8 cellular contexts compared by ENCODE assay signal in the genomic region with DNA sequence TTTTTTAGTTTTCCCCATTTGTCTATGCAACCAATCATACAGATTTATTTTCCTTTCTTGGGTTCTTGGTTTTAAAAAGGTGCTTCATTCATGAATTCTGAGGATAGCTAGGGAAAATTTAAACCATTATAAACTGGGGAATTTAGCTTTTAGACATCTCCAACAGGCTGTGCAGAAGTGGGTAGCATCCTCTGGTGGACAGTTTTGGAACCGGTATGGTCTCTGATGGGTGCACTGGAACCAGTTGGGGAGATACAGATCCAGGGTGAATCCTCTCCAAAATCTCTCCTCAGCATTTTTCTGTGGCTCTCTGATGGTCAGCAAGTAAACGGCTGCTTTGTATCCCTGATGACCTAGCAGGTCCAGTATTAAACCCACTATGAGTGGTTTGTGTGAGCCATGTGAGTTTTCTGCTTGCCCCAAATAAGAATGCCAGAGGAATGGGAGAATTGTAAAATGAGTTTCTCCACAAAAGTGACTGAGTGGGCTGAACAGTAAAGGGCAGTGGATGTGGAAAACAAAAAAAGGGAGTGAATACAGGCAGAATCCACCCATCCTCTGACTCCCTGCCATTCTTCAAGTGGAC. TPM values are rescaled to one million over a fixed set of nuclear protein-coding genes. Genes with fewer than 3 reads are reported as not detected.
DNase-seq lines count a peak whose midpoint lies in the region; ATAC-seq and TF ChIP-seq lines count a peak whose summit lies in the region.

No MANE protein-coding gene starts in this region.

- H3K9me2 ChIP-seq in Karpas-422 (replicated peaks; ENCODE audit: insufficient read depth, low read length) (no peaks in the 10 kb centered on the region), hepatocyte (replicated peaks; ENCODE audit: insufficient read depth) (no peaks in the 10 kb centered on the region)

- H3K27me3 Mint-ChIP-seq in activated naive CD8-positive, alpha-beta T cell treated with anti-CD3 and anti-CD28 coated beads, Interleukin-2, amount 10 ng/mL, durations not matched to agents 7 days and 5 days = peaks cover 17% of the 10 kb centered on the region
- H3K27me3 Mint-ChIP-seq in stimulated activated naive B cell treated with anti-CD40 and anti-IgM and Interleukin-4, amounts not matched to agents 10 μg/mL and 1 μg/mL and 100 μg/mL, for 72 hours = peaks cover 8 to 15% of the 10 kb centered on the region in 2 donors

- H3K27ac ChIP-seq in Karpas-422 (ENCODE audit: low read length) = no peak overlapping the region
- H3K27ac ChIP-seq in hepatocyte = no peak overlapping the region

- ATAC-seq in activated naive CD8-positive, alpha-beta T cell treated with anti-CD3 and anti-CD28 coated beads, Interleukin-2, amount 10 ng/mL, durations not matched to agents 7 days and 5 days (ENCODE audit: low read depth) = peak; percentile 71
- peak; percentile 55 to 72 for ATAC-seq in stimulated activated naive B cell treated with anti-CD40 and anti-IgM and Interleukin-4, amounts not matched to agents 10 μg/mL and 1 μg/mL and 100 μg/mL, for 72 hours (replicated peaks)
- ATAC-seq in HG02588 (IDR thresholded peaks at IDR 0.05; ENCODE audit: unreplicated experiment) (no peak), GM21526 (IDR thresholded peaks at IDR 0.05; ENCODE audit: low FRiP score, unreplicated experiment) (no peak)

- H3K9me3 ChIP-seq in Karpas-422 (ENCODE audit: low read length) = no peaks in the 10 kb centered on the region
- H3K9me3 ChIP-seq in hepatocyte (ENCODE audit: low read depth) = no peaks in the 10 kb centered on the region

- no peaks in the 10 kb centered on the region for H3K36me3 Mint-ChIP-seq in activated naive CD8-positive, alpha-beta T cell treated with anti-CD3 and anti-CD28 coated beads, Interleukin-2, amount 10 ng/mL, durations not matched to agents 7 days and 5 days
- H3K36me3 Mint-ChIP-seq in stimulated activated naive B cell treated with anti-CD40 and anti-IgM and Interleukin-4, amounts not matched to agents 10 μg/mL and 1 μg/mL and 100 μg/mL, for 72 hours = no peaks in the 10 kb centered on the region

- WGBS in hepatocyte (ENCODE audit: low lambda C conversion rate, missing lambda C conversion rate) = 64% methylated on average over 2 of the region's 2 CpGs

- peak; percentile 69 for DNase-seq in activated effector memory CD4-positive, alpha-beta T cell treated with anti-CD3 and anti-CD28 coated beads, Interleukin-2, amount 50 U/mL, for 16 hours
- no peak for DNase-seq in activated effector memory CD4-positive, alpha-beta T cell treated with Interleukin-2 at 50 U/mL for 16 hours
- DNase-seq in Karpas-422 = peak; percentile 74
- no peak for DNase-seq in activated naive CD8-positive, alpha-beta T cell treated with anti-CD3 and anti-CD28 coated beads, Interleukin-2, amount 10 ng/mL, durations not matched to agents 7 days and 5 days
- peak; percentile 46 for DNase-seq in hepatocyte (ENCODE audit: low spot score)
- no peak for DNase-seq in stimulated activated naive B cell treated with anti-CD40 and anti-IgM and Interleukin-4, amounts not matched to agents 10 μg/mL and 1 μg/mL and 100 μg/mL, for 72 hours

- H3K4me3 ChIP-seq in Karpas-422 (ENCODE audit: low read length) = no peak overlapping the region
- H3K4me3 ChIP-seq in hepatocyte = no peak overlapping the region

- H3K36me3 ChIP-seq in Karpas-422 (ENCODE audit: insufficient read depth, low read length) (no peaks in the 10 kb centered on the region), hepatocyte (replicated peaks; ENCODE audit: insufficient read depth, low read depth) (no peaks in the 10 kb centered on the region)

- H3K9ac ChIP-seq in Karpas-422 (ENCODE audit: low read length) = no peak overlapping the region

- H3K4me3 Mint-ChIP-seq in activated naive CD8-positive, alpha-beta T cell treated with anti-CD3 and anti-CD28 coated beads, Interleukin-2, amount 10 ng/mL, durations not matched to agents 7 days and 5 days = no peak overlapping the region
- H3K4me3 Mint-ChIP-seq in stimulated activated naive B cell treated with anti-CD40 and anti-IgM and Interleukin-4, amounts not matched to agents 10 μg/mL and 1 μg/mL and 100 μg/mL, for 72 hours = no peak overlapping the region

- H4K20me1 ChIP-seq in Karpas-422 (ENCODE audit: insufficient read depth, low read depth, low read length) = no peaks in the 10 kb centered on the region
- no peaks in the 10 kb centered on the region for H4K20me1 ChIP-seq in hepatocyte (ENCODE audit: insufficient read depth, poor library complexity, severe bottlenecking)

- no peaks in the 10 kb centered on the region for H3K9me3 Mint-ChIP-seq in activated naive CD8-positive, alpha-beta T cell treated with anti-CD3 and anti-CD28 coated beads, Interleukin-2, amount 10 ng/mL, durations not matched to agents 7 days and 5 days
- H3K9me3 Mint-ChIP-seq in stimulated activated naive B cell treated with anti-CD40 and anti-IgM and Interleukin-4, amounts not matched to agents 10 μg/mL and 1 μg/mL and 100 μg/mL, for 72 hours = peaks cover 0 to 2% of the 10 kb centered on the region in 2 donors

- H3K4me1 Mint-ChIP-seq in activated naive CD8-positive, alpha-beta T cell treated with anti-CD3 and anti-CD28 coated beads, Interleukin-2, amount 10 ng/mL, durations not matched to agents 7 days and 5 days = no peaks in the 10 kb centered on the region
- no peaks in the 10 kb centered on the region for H3K4me1 Mint-ChIP-seq in stimulated activated naive B cell treated with anti-CD40 and anti-IgM and Interleukin-4, amounts not matched to agents 10 μg/mL and 1 μg/mL and 100 μg/mL, for 72 hours

- POLR2A ChIA-PET in activated naive CD8-positive, alpha-beta T cell treated with anti-CD3 and anti-CD28 coated beads, Interleukin-2, amount 10 ng/mL, durations not matched to agents 7 days and 5 days (lab: Charles Lee) = no interaction called here

- H3K4me1 ChIP-seq in Karpas-422 (ENCODE audit: low read length) (no peaks in the 10 kb centered on the region), hepatocyte (ENCODE audit: insufficient read depth) (peaks cover 6% of the 10 kb centered on the region)

- peak; percentile 58 for TF ChIP-seq CTCF in hepatocyte (IDR thresholded peaks at IDR 0.05; ENCODE audit: poor library complexity)

- H3K79me2 ChIP-seq in Karpas-422 (ENCODE audit: low read length) (no peaks in the 10 kb centered on the region), hepatocyte (no peaks in the 10 kb centered on the region)

- no peak overlapping the region for H3K27ac Mint-ChIP-seq in activated naive CD8-positive, alpha-beta T cell treated with anti-CD3 and anti-CD28 coated beads, Interleukin-2, amount 10 ng/mL, durations not matched to agents 7 days and 5 days
- H3K27ac Mint-ChIP-seq in stimulated activated naive B cell treated with anti-CD40 and anti-IgM and Interleukin-4, amounts not matched to agents 10 μg/mL and 1 μg/mL and 100 μg/mL, for 72 hours = no peak overlapping the region

- H2AFZ ChIP-seq in Karpas-422 (ENCODE audit: low read length) (no peak overlapping the region), hepatocyte (no peak overlapping the region)

- H3K27me3 ChIP-seq in Karpas-422 (ENCODE audit: low read length) = no peaks in the 10 kb centered on the region
- H3K27me3 ChIP-seq in hepatocyte = no peaks in the 10 kb centered on the region

- H3K4me2 ChIP-seq in Karpas-422 (ENCODE audit: low read depth, low read length, poor library complexity, severe bottlenecking) = no peak overlapping the region
- no peak overlapping the region for H3K4me2 ChIP-seq in hepatocyte

RNA-seq across cellular contexts. Expression of a gene that starts 9.1 kb away (rescaled TPM):
- total RNA-seq in Karpas-422 (2014; rRNA removed; shearing (Covaris generic); ENCODE audit: low replicate concordance) = 8.7 and 10.2 TPM in 2 replicates
- 1 to 10 TPM; 3.6 to 4.3 TPM for total RNA-seq in activated naive CD8-positive, alpha-beta T cell treated with anti-CD3 and anti-CD28 coated beads, Interleukin-2, amount 10 ng/mL, durations not matched to agents 7 days and 5 days
- total RNA-seq in hepatocyte = 16.0 and 16.1 TPM in 2 replicates
- polyA plus RNA-seq in hepatocyte = 14.6 and 19.8 TPM in 2 replicates

RNA-seq across cellular contexts. Expression of a gene that starts 22.5 kb away (rescaled TPM):
- total RNA-seq in Karpas-422 (2014; rRNA removed; shearing (Covaris generic); ENCODE audit: low replicate concordance) = not detected in 2 replicates
- 1 to 10 TPM in 1 of 2 experiments, under 1 TPM in 1; 0.94 to 1.2 TPM for total RNA-seq in activated naive CD8-positive, alpha-beta T cell treated with anti-CD3 and anti-CD28 coated beads, Interleukin-2, amount 10 ng/mL, durations not matched to agents 7 days and 5 days
- 290 and 318 TPM in 2 replicates for total RNA-seq in hepatocyte
- polyA plus RNA-seq in hepatocyte = 163 and 266 TPM in 2 replicates

RNA-seq across cellular contexts. Expression of a gene that starts 39.4 kb away (rescaled TPM):
- 22.6 and 46.0 TPM in 2 replicates for total RNA-seq in Karpas-422 (2014; rRNA removed; shearing (Covaris generic); ENCODE audit: low replicate concordance)
- 10 to 100 TPM; 17.8 to 18.5 TPM for total RNA-seq in activated naive CD8-positive, alpha-beta T cell treated with anti-CD3 and anti-CD28 coated beads, Interleukin-2, amount 10 ng/mL, durations not matched to agents 7 days and 5 days
- 72.6 and 101 TPM in 2 replicates for total RNA-seq in hepatocyte
- polyA plus RNA-seq in hepatocyte = 51.6 and 57.1 TPM in 2 replicates

Comparison
In these comparisons a context has a peak if more than half of its experiments do, and no peak if none do; other contexts are left out.
1. DNase-seq: peak in activated effector memory CD4-positive, alpha-beta T cell treated with anti-CD3 and anti-CD28 coated beads, Interleukin-2, amount 50 U/mL, for 16 hours (single experiment), Karpas-422 (single experiment) and hepatocyte (single experiment); none in activated effector memory CD4-positive, alpha-beta T cell treated with Interleukin-2 at 50 U/mL for 16 hours (single experiment), activated naive CD8-positive, alpha-beta T cell treated with anti-CD3 and anti-CD28 coated beads, Interleukin-2, amount 10 ng/mL, durations not matched to agents 7 days and 5 days (single experiment) and stimulated activated naive B cell treated with anti-CD40 and anti-IgM and Interleukin-4, amounts not matched to agents 10 μg/mL and 1 μg/mL and 100 μg/mL, for 72 hours (single experiment).
2. ATAC-seq: peak in activated naive CD8-positive, alpha-beta T cell treated with anti-CD3 and anti-CD28 coated beads, Interleukin-2, amount 10 ng/mL, durations not matched to agents 7 days and 5 days (single experiment) and stimulated activated naive B cell treated with anti-CD40 and anti-IgM and Interleukin-4, amounts not matched to agents 10 μg/mL and 1 μg/mL and 100 μg/mL, for 72 hours (2 of 2); none in HG02588 (single experiment) and GM21526 (single experiment).
3. RNA of a gene that starts 22.5 kb away (total RNA-seq): 290 to 318 TPM in hepatocyte; 0.94 to 1.2 TPM in activated naive CD8-positive, alpha-beta T cell treated with anti-CD3 and anti-CD28 coated beads, Interleukin-2, amount 10 ng/mL, durations not matched to agents 7 days and 5 days and not detected in Karpas-422; every median in the first group is over 100 times any median in the second.